ENCODE assay signal across 8 cellular contexts in genomic region chr1:93845554-93846150, GRCh38. TPM values are rescaled to one million over a fixed set of nuclear protein-coding genes. Genes with fewer than 3 reads are reported as not detected.
A peak's percentile ranks its signal among the peaks of the same experiment; 100 is the strongest.
DNase-seq lines count a peak whose midpoint lies in the region; ATAC-seq and TF ChIP-seq lines count a peak whose summit lies in the region.

No MANE protein-coding gene starts in this region.

- H4K20me1 ChIP-seq in neural progenitor cell (ENCODE audit: low read depth), result no peaks in the 10 kb centered on the region

- peak; percentile 2 for ATAC-seq in GM19328 (IDR thresholded peaks at IDR 0.05; ENCODE audit: unreplicated experiment)
- peak; percentile 8 for ATAC-seq in HG03571 (IDR thresholded peaks at IDR 0.05; ENCODE audit: unreplicated experiment)

- 10 to 11% methylated on average over 16 of the region's 16 CpGs for WGBS in esophagus, 2 donors

- peak overlapping the region; percentile 96 for H3K27ac Mint-ChIP-seq in neural progenitor cell

- peak overlapping the region; percentile 94 for H2AFZ ChIP-seq in neural progenitor cell (replicated peaks)

- H3K27ac ChIP-seq in esophagus (ENCODE audit: low read depth in 2 of 2, low read length in 1 of 2), result peak overlapping the region; percentile 99 to 100
- H3K27ac ChIP-seq in neural progenitor cell, result no peak overlapping the region

- no peaks in the 10 kb centered on the region for H3K9me3 ChIP-seq in esophagus (ENCODE audit: control insufficient read depth in 2 of 2, insufficient read depth in 1 of 2, low read depth in 1 of 2, low read length in 1 of 2)
- H3K9me3 ChIP-seq in neural progenitor cell (ENCODE audit: low read depth), result no peaks in the 10 kb centered on the region

- peak overlapping the region; percentile 82 for H3K4me2 ChIP-seq in neural progenitor cell

- peaks cover 21% of the 10 kb centered on the region for H3K4me1 Mint-ChIP-seq in neural progenitor cell

- H3K4me3 ChIP-seq in esophagus (ENCODE audit: low read depth in 1 of 2, low read length in 2 of 2) (peak overlapping the region; percentile 71 to 94), neural progenitor cell (peak overlapping the region; percentile 93)

- H3K36me3 ChIP-seq in esophagus (ENCODE audit: control insufficient read depth in 2 of 2, insufficient read depth in 2 of 2, low read length in 1 of 2) (no peaks in the 10 kb centered on the region), neural progenitor cell (no peaks in the 10 kb centered on the region)

- peaks cover 0 to 3% of the 10 kb centered on the region in 2 donors for H3K4me1 ChIP-seq in esophagus (ENCODE audit: control insufficient read depth in 2 of 2, insufficient read depth in 2 of 2, low read length in 1 of 2)
- no peaks in the 10 kb centered on the region for H3K4me1 ChIP-seq in neural progenitor cell

- H3K36me3 Mint-ChIP-seq in neural progenitor cell, result peaks cover 18% of the 10 kb centered on the region

- H3K79me2 ChIP-seq in neural progenitor cell (ENCODE audit: low read depth), result no peaks in the 10 kb centered on the region

- H3K9me3 Mint-ChIP-seq in neural progenitor cell, result peaks cover 21% of the 10 kb centered on the region

- peaks cover 26% of the 10 kb centered on the region for H3K27me3 Mint-ChIP-seq in neural progenitor cell (ENCODE audit: insufficient read depth, low read depth)

- H3K4me3 Mint-ChIP-seq in neural progenitor cell, result peak overlapping the region; percentile 96

- H3K27me3 ChIP-seq in esophagus (ENCODE audit: control insufficient read depth in 1 of 2, insufficient read depth in 2 of 2, low read length in 2 of 2) (no peaks in the 10 kb centered on the region), neural progenitor cell (no peaks in the 10 kb centered on the region)

- DNase-seq in DMS114 treated with DMSO at 0.1 percent for 48 hours (lab: John Stamatoyannopoulos, UW; ENCODE audit: unreplicated experiment) (peak; percentile 62), T1000 (lab: John Stamatoyannopoulos, UW) (peak; percentile 42), neural progenitor cell (ENCODE audit: low spot score) (peak; percentile 37), SIG-M5 (lab: John Stamatoyannopoulos, UW) (no peak), GF-D8 (lab: John Stamatoyannopoulos, UW) (no peak)

- no peak for TF ChIP-seq CTCF in neural progenitor cell (IDR thresholded peaks at IDR 0.05)

- H3F3A ChIP-seq in neural progenitor cell (ENCODE audit: low read depth), result peaks cover 21% of the 10 kb centered on the region

- no peak overlapping the region for H3K9ac ChIP-seq in neural progenitor cell

RNA-seq across cellular contexts. Expression of gene DNTTIP2, which starts 33.4 kb away (rescaled TPM):
- 10 to 100 TPM; 29.2 to 46.4 TPM for polyA plus RNA-seq in esophagus
- 36.1 and 62.5 TPM in 2 replicates for total RNA-seq in neural progenitor cell (ENCODE audit: low replicate concordance)

Comparison
In these comparisons a context has a peak if more than half of its experiments do, and no peak if none do; other contexts are left out.
1. DNase-seq: peak in DMS114 treated with DMSO at 0.1 percent for 48 hours (single experiment), T1000 (single experiment) and neural progenitor cell (single experiment); none in SIG-M5 (single experiment) and GF-D8 (single experiment).